Comparison of ENCODE assay signal across 1 cellular context in the genomic region with DNA sequence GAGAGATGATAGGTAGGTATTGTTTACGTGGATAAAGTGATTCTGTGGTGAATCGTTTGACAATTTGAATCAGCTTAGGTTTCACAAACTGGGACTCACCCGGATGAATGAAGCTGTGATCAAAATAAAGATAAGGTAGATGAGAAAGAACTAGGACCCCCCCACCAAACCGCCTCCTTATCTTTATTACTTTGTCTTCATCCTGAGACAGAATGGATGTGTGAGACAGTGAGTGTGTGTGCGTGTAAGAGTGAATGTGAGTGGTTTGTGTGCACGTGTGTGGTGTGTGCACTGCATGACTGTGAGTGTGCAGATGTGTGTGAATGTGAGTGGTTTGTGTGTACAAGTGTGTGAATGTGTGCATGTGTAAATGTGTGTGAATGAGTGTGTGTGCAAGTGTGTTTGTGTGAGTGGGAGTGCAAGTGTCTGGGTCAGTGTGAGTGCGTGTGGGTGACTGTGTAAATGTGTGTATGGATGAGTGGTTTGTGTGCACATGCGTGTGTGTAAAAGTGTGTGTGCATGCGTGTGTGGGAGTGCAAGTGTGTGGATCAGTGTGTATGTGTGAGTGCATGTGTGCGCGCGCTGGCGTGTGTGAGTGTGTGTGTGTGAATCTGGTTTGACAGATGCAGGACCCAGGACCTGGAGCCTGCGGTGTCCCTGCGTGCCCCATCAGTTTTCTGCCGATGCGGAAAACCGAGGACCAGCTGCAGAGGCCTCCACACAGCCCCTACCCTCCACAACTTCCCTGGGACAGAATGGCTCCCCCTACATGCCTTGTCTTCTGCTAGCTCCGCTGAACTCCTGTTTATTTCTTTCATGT.
TF ChIP-seq lines count a peak whose summit lies in the region.

No MANE protein-coding gene starts in this region.

TF ChIP-seq in HEK293T, 16 proteins besides CTCF, POLR2A, EP300 and RAD21 (continued from another document):
- peak; percentile 42; the same call in 1 of the 2 replicates for TF ChIP-seq ELF4 (IDR thresholded peaks at IDR 0.05)
- no peak for TF ChIP-seq HDGF (IDR thresholded peaks at IDR 0.05; ENCODE audit: borderline replicate concordance)
- TF ChIP-seq BHLHE40 (IDR thresholded peaks at IDR 0.05; ENCODE audit: borderline replicate concordance) = no peak
- TF ChIP-seq L3MBTL2 (conservative IDR thresholded peaks at IDR 0.05) = no peak
- 0 out of 2 replicates have a peak, but pooled peaks have one; percentile 51 for TF ChIP-seq TARDBP (IDR thresholded peaks at IDR 0.05)
